1 cellular context compared by ENCODE assay signal in the genomic region with DNA sequence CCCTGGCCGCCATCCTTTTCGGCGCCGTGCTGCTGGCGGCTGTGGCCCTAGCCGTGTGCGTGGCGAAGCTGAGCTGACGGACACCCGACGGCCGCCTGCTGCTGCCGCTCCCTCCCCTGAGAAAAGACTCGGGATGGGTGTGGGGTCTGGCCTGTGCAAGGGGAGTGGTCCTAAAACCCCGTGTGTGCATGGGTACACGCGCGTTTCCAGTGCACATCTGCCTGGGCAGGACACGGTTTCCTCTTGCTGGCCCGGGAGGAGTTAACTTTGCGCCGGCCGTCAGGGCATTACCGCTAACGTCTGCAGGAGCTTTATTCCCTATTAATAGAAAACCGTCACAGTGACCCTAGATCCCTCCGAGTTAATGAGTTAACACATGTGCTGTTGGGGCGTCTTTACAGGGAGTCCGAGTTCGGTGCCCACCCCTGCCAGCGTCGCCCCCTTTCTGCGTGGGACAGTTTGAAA.
A peak's percentile ranks its signal among the peaks of the same experiment; 100 is the strongest.
TF ChIP-seq lines count a peak whose summit lies in the region.

No MANE protein-coding gene starts in this region.

TF ChIP-seq in K562, 482 proteins besides CTCF, POLR2A, EP300 and RAD21:
- TF ChIP-seq, protein P1, sequence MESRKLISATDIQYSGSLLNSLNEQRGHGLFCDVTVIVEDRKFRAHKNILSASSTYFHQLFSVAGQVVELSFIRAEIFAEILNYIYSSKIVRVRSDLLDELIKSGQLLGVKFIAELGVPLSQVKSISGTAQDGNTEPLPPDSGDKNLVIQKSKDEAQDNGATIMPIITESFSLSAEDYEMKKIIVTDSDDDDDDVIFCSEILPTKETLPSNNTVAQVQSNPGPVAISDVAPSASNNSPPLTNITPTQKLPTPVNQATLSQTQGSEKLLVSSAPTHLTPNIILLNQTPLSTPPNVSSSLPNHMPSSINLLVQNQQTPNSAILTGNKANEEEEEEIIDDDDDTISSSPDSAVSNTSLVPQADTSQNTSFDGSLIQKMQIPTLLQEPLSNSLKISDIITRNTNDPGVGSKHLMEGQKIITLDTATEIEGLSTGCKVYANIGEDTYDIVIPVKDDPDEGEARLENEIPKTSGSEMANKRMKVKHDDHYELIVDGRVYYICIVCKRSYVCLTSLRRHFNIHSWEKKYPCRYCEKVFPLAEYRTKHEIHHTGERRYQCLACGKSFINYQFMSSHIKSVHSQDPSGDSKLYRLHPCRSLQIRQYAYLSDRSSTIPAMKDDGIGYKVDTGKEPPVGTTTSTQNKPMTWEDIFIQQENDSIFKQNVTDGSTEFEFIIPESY (CRISPR knock-in tag; IDR thresholded peaks at IDR 0.05) = peak; percentile 83
- no peak for TF ChIP-seq PHTF2 (CRISPR knock-in tag; IDR thresholded peaks at IDR 0.05)
